ENCODE assay signal across 14 cellular contexts in the genomic region with DNA sequence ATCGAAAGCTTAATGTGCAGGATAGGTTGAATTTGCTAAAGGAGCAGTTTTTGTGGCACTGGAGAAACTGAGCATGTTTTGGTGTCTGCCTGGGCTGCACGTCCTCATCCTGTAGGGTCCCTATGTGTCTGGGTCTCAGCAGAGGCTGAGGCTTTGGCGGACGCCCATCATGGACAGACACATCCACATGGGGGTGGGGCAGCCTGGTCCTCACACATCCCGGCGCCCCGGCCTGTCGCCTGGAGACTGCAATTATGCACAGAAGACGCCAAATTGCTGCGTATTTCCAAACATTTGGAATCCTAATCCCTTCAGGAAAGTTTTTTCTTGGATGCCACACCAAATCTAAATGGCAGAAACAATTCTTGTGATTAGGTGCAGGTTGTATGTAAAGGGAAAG.
DNase-seq lines count a peak whose midpoint lies in the region; ATAC-seq and TF ChIP-seq lines count a peak whose summit lies in the region.
"Had no signal": no experiment of that assay in that cellular context is flagged by ENCODE, and none has a peak within 500 bp of the region (broad histone marks: within the 10 kb centered on the region; RNA-seq: fewer than 3 reads in every experiment).

No MANE protein-coding gene starts in this region.

- CTCF ChIA-PET in mammary epithelial cell (lab: Charles Lee; ENCODE audit: low non-redundant PET) (interaction anchor here (1.0 to 1.1 kb wide), 2 partner anchors 12 to 65 kb away, joined by 4 to 12 read pairs; no protein-coding TSS in a partner anchor), MCF 10A (lab: Yijun Ruan, JAX) (interaction anchor here (0.6 to 4.3 kb wide), 12 partner anchors 9 to 362 kb away, joined by 3 to 39 read pairs (median 3); no protein-coding TSS in a partner anchor)

- H2BK12ac ChIP-seq in H9 (ENCODE audit: insufficient read length, low read depth, low read length), result no peak overlapping the region

- POLR2A ChIA-PET in MCF 10A (lab: Yijun Ruan, JAX), result interaction anchor here (0.5 to 3.8 kb wide), 11 partner anchors 9 to 726 kb away, joined by 3 to 36 read pairs (median 4); a partner anchor contains a TSS

- H3K14ac ChIP-seq in H9 (ENCODE audit: insufficient read depth, low read length), result no peak overlapping the region

- peak overlapping the region; percentile 54 for H2AFZ ChIP-seq in mammary epithelial cell (ENCODE audit: low read depth, low read length)
- no peak overlapping the region for H2AFZ ChIP-seq in H9 (ENCODE audit: low read length)

- H2BK120ac ChIP-seq in H9 (ENCODE audit: low read depth, low read length, poor library complexity, severe bottlenecking), result no peak overlapping the region

- no peak overlapping the region for H3K18ac ChIP-seq in H9 (ENCODE audit: insufficient read length, low read depth, low read length)

- H3K27me3 Mint-ChIP-seq in MCF 10A (ENCODE audit: insufficient read depth, unreplicated experiment) (no peaks in the 10 kb centered on the region), H9 (ENCODE audit: low read depth) (peaks cover 27% of the 10 kb centered on the region), immature natural killer cell (ENCODE audit: low read depth in 3 of 3) (peaks cover 2 to 18% (median 2%) of the 10 kb centered on the region in 3 donors)

- peak overlapping the region; percentile 27 for H3K9ac ChIP-seq in mammary epithelial cell (ENCODE audit: insufficient read depth, low read length)
- no peak overlapping the region for H3K9ac ChIP-seq in H9 (ENCODE audit: extremely low read depth, insufficient read length, low read length)

- H4K91ac ChIP-seq in H9 (ENCODE audit: insufficient read length, low read depth, low read length), result no peak overlapping the region

- no peak for TF ChIP-seq POLR2A in esophagus muscularis mucosa (IDR thresholded peaks at IDR 0.05; ENCODE audit: low read depth)
- TF ChIP-seq POLR2A in lower leg skin (IDR thresholded peaks at IDR 0.05), result no peak

- no peaks in the 10 kb centered on the region for H3K27me3 ChIP-seq in mammary epithelial cell (ENCODE audit: insufficient read depth, low read length)
- H3K27me3 ChIP-seq in esophagus muscularis mucosa, result no peaks in the 10 kb centered on the region
- no peaks in the 10 kb centered on the region for H3K27me3 ChIP-seq in aorta (ENCODE audit: control insufficient read depth in 1 of 2, insufficient read depth in 2 of 2, low read length in 1 of 2)
- H3K27me3 ChIP-seq in H9 (ENCODE audit: insufficient read depth, low read length), result no peaks in the 10 kb centered on the region

- no peak overlapping the region for H3K27ac Mint-ChIP-seq in MCF 10A (ENCODE audit: low read depth, unreplicated experiment)
- no peak overlapping the region for H3K27ac Mint-ChIP-seq in H9
- no peak overlapping the region for H3K27ac Mint-ChIP-seq in immature natural killer cell
- H3K27ac Mint-ChIP-seq: CD8-positive, alpha-beta memory T cell; HFFc6 had no signal

- DNase-seq in mammary epithelial cell (no peak), MCF 10A (ENCODE audit: unreplicated experiment) (no peak), esophagus muscularis mucosa (ENCODE audit: extremely low spot score) (peak; percentile 53), lower leg skin (ENCODE audit: low spot score in 2 of 2) (peak; percentile 13 to 91), aorta (peak in 1 of 2 donors; percentile 38), H9 (no peak), immature natural killer cell (no peak)
- DNase-seq: GF-D8, NCI-H2081 treated with DMSO at 0.1 percent for 48 hours, NCI-H446 had no signal

- no peaks in the 10 kb centered on the region for H3K9me3 ChIP-seq in mammary epithelial cell (replicated peaks; ENCODE audit: insufficient read depth, low read length)
- no peaks in the 10 kb centered on the region for H3K9me3 ChIP-seq in esophagus muscularis mucosa
- no peaks in the 10 kb centered on the region for H3K9me3 ChIP-seq in aorta (ENCODE audit: control insufficient read depth, low read length)
- H3K9me3 ChIP-seq in H9 (ENCODE audit: control insufficient read depth, low read depth, low read length), result no peaks in the 10 kb centered on the region

- H3K9me3 Mint-ChIP-seq in MCF 10A (ENCODE audit: unreplicated experiment) (no peaks in the 10 kb centered on the region), H9 (peaks cover 11 to 12% of the 10 kb centered on the region in 2 experiments), immature natural killer cell (peaks cover 0 to 2% (median 0%) of the 10 kb centered on the region in 6 donors)
- H3K9me3 Mint-ChIP-seq: CD8-positive, alpha-beta memory T cell had no signal

- TF ChIP-seq CTCF in mammary epithelial cell (conservative IDR thresholded peaks at IDR 0.05 in 1 of 2, IDR thresholded peaks at IDR 0.05 in 1 of 2; ENCODE audit: extremely low read depth in 1 of 2, insufficient read depth in 1 of 2, low read depth in 1 of 2, low read length in 2 of 2) (no peak), MCF 10A (IDR thresholded peaks at IDR 0.05; ENCODE audit: unreplicated experiment) (no peak), esophagus muscularis mucosa (IDR thresholded peaks at IDR 0.05) (no peak), lower leg skin (IDR thresholded peaks at IDR 0.05) (no peak), H9 (conservative IDR thresholded peaks at IDR 0.05) (no peak)

- no peak overlapping the region for H3T11ph ChIP-seq in H9 (ENCODE audit: low read length)

- H3K4me1 Mint-ChIP-seq in MCF 10A (ENCODE audit: insufficient read depth, unreplicated experiment) (peaks cover 13% of the 10 kb centered on the region), H9 (peaks cover 12 to 16% of the 10 kb centered on the region in 2 experiments), immature natural killer cell (no peaks in the 10 kb centered on the region)
- H3K4me1 Mint-ChIP-seq: CD8-positive, alpha-beta memory T cell had no signal

- dilution Hi-C loops in mammary epithelial cell (cut with HindIII; ENCODE audit: low sequenced_read_pairs), result loop anchor here (5.0 to 10.0 kb wide), 2 partner anchors 68 to 85 kb away; no protein-coding TSS in a partner anchor

- no peak overlapping the region for H2AK5ac ChIP-seq in H9 (ENCODE audit: insufficient read length, low read length)

- ATAC-seq in aorta (ENCODE audit: low FRiP score), result peak; percentile 46

- H4K20me1 ChIP-seq in mammary epithelial cell (ENCODE audit: insufficient read depth, low read length) (no peaks in the 10 kb centered on the region), H9 (ENCODE audit: control insufficient read depth, insufficient read depth, insufficient read length) (no peaks in the 10 kb centered on the region)

- in situ Hi-C loops in mammary epithelial cell (cut with MboI; ENCODE audit: low sequenced_read_pairs in 2 of 2), result loop anchor here in 1 of 2 donors (10.0 kb wide), 1 partner anchor 65 kb away; no protein-coding TSS in a partner anchor

- H3K36me3 ChIP-seq in mammary epithelial cell (ENCODE audit: insufficient read depth, low read length) (no peaks in the 10 kb centered on the region), esophagus muscularis mucosa (no peaks in the 10 kb centered on the region), aorta (ENCODE audit: control insufficient read depth in 1 of 2, insufficient read depth in 2 of 2, low read length in 1 of 2) (no peaks in the 10 kb centered on the region)

- H3K4me2 ChIP-seq in mammary epithelial cell (ENCODE audit: insufficient read depth, low read depth, low read length) (peak overlapping the region; percentile 39), H9 (ENCODE audit: insufficient read depth, insufficient read length, low read length) (no peak overlapping the region)

- H4K8ac ChIP-seq in H9 (replicated peaks; ENCODE audit: insufficient read length, low read depth, low read length), result no peak overlapping the region

- no peaks in the 10 kb centered on the region for H3K36me3 Mint-ChIP-seq in MCF 10A (ENCODE audit: insufficient read depth, unreplicated experiment)
- peaks cover 0 to 4% (median 3%) of the 10 kb centered on the region in 3 experiments; a peak in 4 of 7 replicates for H3K36me3 Mint-ChIP-seq in H9 (ENCODE audit: insufficient read depth in 1 of 3, low read depth in 3 of 3)
- no peaks in the 10 kb centered on the region for H3K36me3 Mint-ChIP-seq in immature natural killer cell

- H3K4me3 Mint-ChIP-seq in MCF 10A (ENCODE audit: unreplicated experiment), result no peak overlapping the region
- no peak overlapping the region for H3K4me3 Mint-ChIP-seq in H9
- no peak overlapping the region for H3K4me3 Mint-ChIP-seq in immature natural killer cell
- H3K4me3 Mint-ChIP-seq: CD8-positive, alpha-beta memory T cell; HFFc6 had no signal

- H3K4me3 ChIP-seq in mammary epithelial cell (replicated peaks in 1 of 3; ENCODE audit: insufficient read depth in 1 of 3, low read depth in 2 of 3, low read length in 3 of 3), result no peak overlapping the region
- H3K4me3 ChIP-seq in esophagus muscularis mucosa, result no peak overlapping the region
- no peak overlapping the region for H3K4me3 ChIP-seq in lower leg skin (ENCODE audit: low read depth, poor library complexity, severe bottlenecking)
- H3K4me3 ChIP-seq in aorta (ENCODE audit: low read length in 2 of 2), result no peak overlapping the region
- H3K4me3 ChIP-seq: SK-N-MC had no signal

- H4K5ac ChIP-seq in H9 (ENCODE audit: insufficient read length, low read depth, low read length), result no peak overlapping the region

- H2BK15ac ChIP-seq in H9 (ENCODE audit: low read depth, low read length), result no peak overlapping the region

- 92% methylated on average over 9 of the region's 10 CpGs for WGBS in mammary epithelial cell (ENCODE audit: low coverage, missing lambda C conversion rate)
- WGBS in esophagus muscularis mucosa, result 85% methylated on average over 10 of the region's 10 CpGs
- 71 to 83% methylated on average over 10 of the region's 10 CpGs for WGBS in lower leg skin, 2 donors
- 93 to 97% methylated on average over 10 of the region's 10 CpGs for WGBS in aorta, 2 donors
- no CpG with 5 or more reads among the region's 10 CpGs for WGBS in H9 (ENCODE audit: extremely low coverage, insufficient read length, low lambda C conversion rate)

- no peak for TF ChIP-seq EP300 in esophagus muscularis mucosa (IDR thresholded peaks at IDR 0.05)

- no peak overlapping the region for H3K56ac ChIP-seq in H9 (ENCODE audit: insufficient read length, low read depth, low read length)

- no peak overlapping the region for H3K23ac ChIP-seq in H9 (ENCODE audit: insufficient read length, low read depth, low read length)

- no peak overlapping the region for H3K4ac ChIP-seq in H9 (ENCODE audit: low read depth, low read length)

- no peak overlapping the region for H2BK5ac ChIP-seq in H9 (ENCODE audit: insufficient read length, low read length)

- intact Hi-C loops in mammary epithelial cell (cut with micrococcal nuclease), result loop anchor here (1.0 to 2.0 kb wide), 7 partner anchors 35 to 387 kb away; a partner anchor contains a TSS
- intact Hi-C loops in MCF 10A (cut with micrococcal nuclease), result loop anchor here (1.0 to 10.0 kb wide), 6 partner anchors 66 to 387 kb away; a partner anchor contains a TSS
- intact Hi-C loops in esophagus muscularis mucosa (cut with DNase I), result loop anchor here (5.0 kb wide), 1 partner anchor 77 kb away; no protein-coding TSS in a partner anchor
- intact Hi-C loops in lower leg skin (cut with DNase I; ENCODE audit: low total_unique reads), result no loop called here
- intact Hi-C loops in aorta (cut with DNase I), result loop anchor here (1.0 to 10.0 kb wide), 4 partner anchors 63 to 345 kb away; no protein-coding TSS in a partner anchor

- H3K23me2 ChIP-seq in H9 (ENCODE audit: insufficient read length, low read depth, low read length, poor library complexity, severe bottlenecking), result no peaks in the 10 kb centered on the region

- H3K27ac ChIP-seq in mammary epithelial cell (ENCODE audit: insufficient read depth, low read depth, low read length) (peak overlapping the region; percentile 82), esophagus muscularis mucosa (replicated peaks in 1 of 4) (no peak overlapping the region), aorta (ENCODE audit: low read depth in 1 of 2, low read length in 2 of 2) (no peak overlapping the region), H9 (ENCODE audit: insufficient read length, low read depth, low read length) (no peak overlapping the region)
- H3K27ac ChIP-seq: C4-2B, SK-N-MC had no signal

- H3K79me2 ChIP-seq in mammary epithelial cell (ENCODE audit: insufficient read depth, low read length) (no peaks in the 10 kb centered on the region), H9 (ENCODE audit: insufficient read depth, low read length) (no peaks in the 10 kb centered on the region)

- BruUV-seq in mammary epithelial cell (replicated peaks; lab: Mats Ljungman, UMichigan), result no TSS peak
- no TSS peak for BruUV-seq in MCF 10A (replicated peaks; lab: Mats Ljungman, UMichigan)

- H3K4me1 ChIP-seq in mammary epithelial cell (ENCODE audit: insufficient read depth, low read length) (peaks cover 17% of the 10 kb centered on the region), esophagus muscularis mucosa (peaks cover 0 to 17% (median 10%) of the 10 kb centered on the region in 4 donors), aorta (ENCODE audit: control insufficient read depth in 1 of 2, insufficient read depth in 2 of 2, low read length in 2 of 2) (no peaks in the 10 kb centered on the region), H9 (ENCODE audit: insufficient read depth, low read length) (no peaks in the 10 kb centered on the region)

- H2BK20ac ChIP-seq in H9 (ENCODE audit: low read depth, low read length, poor library complexity, severe bottlenecking), result no peak overlapping the region

- H3K79me1 ChIP-seq in H9 (ENCODE audit: insufficient read depth, low read depth, low read length, poor library complexity, severe bottlenecking), result no peaks in the 10 kb centered on the region

Comparison
In these comparisons a context has a peak if more than half of its experiments do, and no peak if none do; other contexts are left out.
1. DNase-seq: peak in esophagus muscularis mucosa (single experiment) and lower leg skin (2 of 2); none in mammary epithelial cell (single experiment), MCF 10A (single experiment), H9 (single experiment) and immature natural killer cell (0 of 3).